8 cellular contexts compared by ENCODE assay signal in genomic region chr3:179653777-179654117, GRCh38. TPM values are rescaled to one million over a fixed set of nuclear protein-coding genes. Genes with fewer than 3 reads are reported as not detected.
DNase-seq lines count a peak whose midpoint lies in the region; ATAC-seq, FAIRE-seq and TF ChIP-seq lines count a peak whose summit lies in the region.

No MANE protein-coding gene starts in this region.

- no peaks in the 10 kb centered on the region for H3K9me3 ChIP-seq in keratinocyte (ENCODE audit: control insufficient read depth, low read depth, low read length)

- H3K79me2 ChIP-seq in keratinocyte (ENCODE audit: control insufficient read depth, insufficient read depth, low read length) = peaks cover 14% of the 10 kb centered on the region

- H3K36me3 ChIP-seq in keratinocyte (ENCODE audit: control insufficient read depth in 2 of 2, extremely low read depth in 1 of 2, insufficient read depth in 2 of 2, low read length in 2 of 2) = no peaks in the 10 kb centered on the region

- peak overlapping the region; percentile 97 for H2AFZ ChIP-seq in keratinocyte (ENCODE audit: control insufficient read depth, low read length)

- H3K27ac Mint-ChIP-seq in IgD-negative memory B cell = peak overlapping the region; percentile 86 to 93 (median 87)
- peak overlapping the region; percentile 85 for H3K27ac Mint-ChIP-seq in activated naive CD8-positive, alpha-beta T cell treated with anti-CD3 and anti-CD28 coated beads, Interleukin-2, amount 50 U/mL, for 24 hours
- peak overlapping the region; percentile 86 for H3K27ac Mint-ChIP-seq in stimulated activated memory B cell treated with anti-CD40 and anti-IgM and Interleukin-4, amounts not matched to agents 10 μg/mL and 1 μg/mL and 100 μg/mL, for 72 hours

- H3K27me3 Mint-ChIP-seq in IgD-negative memory B cell = no peaks in the 10 kb centered on the region
- H3K27me3 Mint-ChIP-seq in activated naive CD8-positive, alpha-beta T cell treated with anti-CD3 and anti-CD28 coated beads, Interleukin-2, amount 50 U/mL, for 24 hours = peaks cover 8% of the 10 kb centered on the region
- no peaks in the 10 kb centered on the region for H3K27me3 Mint-ChIP-seq in stimulated activated memory B cell treated with anti-CD40 and anti-IgM and Interleukin-4, amounts not matched to agents 10 μg/mL and 1 μg/mL and 100 μg/mL, for 72 hours

- H3K9ac ChIP-seq in keratinocyte (ENCODE audit: control insufficient read depth, extremely low read depth, insufficient read depth, low read length) = peak overlapping the region; percentile 81

- DNase-seq in AML-193 (lab: John Stamatoyannopoulos, UW) (peak; percentile 35 to 43), keratinocyte (ENCODE audit: low read depth, low spot score) (no peak), KBM-7 (no peak), GM10266 (ENCODE audit: extremely low spot score) (no peak)
- DNase-seq in activated naive CD8-positive, alpha-beta T cell treated with anti-CD3 and anti-CD28 coated beads, Interleukin-2, amount 50 U/mL, for 24 hours = peak; percentile 38

- peaks cover 17 to 29% (median 26%) of the 10 kb centered on the region in 3 donors for H3K4me1 Mint-ChIP-seq in IgD-negative memory B cell
- H3K4me1 Mint-ChIP-seq in activated naive CD8-positive, alpha-beta T cell treated with anti-CD3 and anti-CD28 coated beads, Interleukin-2, amount 50 U/mL, for 24 hours = peaks cover 41% of the 10 kb centered on the region
- peaks cover 51% of the 10 kb centered on the region for H3K4me1 Mint-ChIP-seq in stimulated activated memory B cell treated with anti-CD40 and anti-IgM and Interleukin-4, amounts not matched to agents 10 μg/mL and 1 μg/mL and 100 μg/mL, for 72 hours

- no peaks in the 10 kb centered on the region for H3K27me3 ChIP-seq in keratinocyte (ENCODE audit: control insufficient read depth, extremely low read depth, insufficient read depth, low read length)

- H4K20me1 ChIP-seq in keratinocyte (ENCODE audit: control insufficient read depth, extremely low read depth, insufficient read depth, low read length) = no peaks in the 10 kb centered on the region

- no peak for ATAC-seq in activated naive CD8-positive, alpha-beta T cell treated with anti-CD3 and anti-CD28 coated beads, Interleukin-2, amount 50 U/mL, for 24 hours
- ATAC-seq in stimulated activated memory B cell treated with anti-CD40 and anti-IgM and Interleukin-4, amounts not matched to agents 10 μg/mL and 1 μg/mL and 100 μg/mL, for 72 hours = no peak
- no peak for ATAC-seq in HG03521 (IDR thresholded peaks at IDR 0.05; ENCODE audit: unreplicated experiment)

- peaks cover 11% of the 10 kb centered on the region for H3K4me1 ChIP-seq in keratinocyte (ENCODE audit: control insufficient read depth, extremely low read depth, insufficient read depth, low read length)

- no peaks in the 10 kb centered on the region for H3K9me1 ChIP-seq in keratinocyte (ENCODE audit: control insufficient read depth, extremely low read depth, insufficient read depth, low read length)

- H3K4me2 ChIP-seq in keratinocyte (ENCODE audit: control insufficient read depth, extremely low read depth, insufficient read depth, low read depth, low read length) = peak overlapping the region; percentile 88

- H3K4me3 Mint-ChIP-seq in IgD-negative memory B cell = peak overlapping the region; percentile 91 to 99 (median 98)
- H3K4me3 Mint-ChIP-seq in activated naive CD8-positive, alpha-beta T cell treated with anti-CD3 and anti-CD28 coated beads, Interleukin-2, amount 50 U/mL, for 24 hours = peak overlapping the region; percentile 91
- H3K4me3 Mint-ChIP-seq in stimulated activated memory B cell treated with anti-CD40 and anti-IgM and Interleukin-4, amounts not matched to agents 10 μg/mL and 1 μg/mL and 100 μg/mL, for 72 hours = peak overlapping the region; percentile 82

- dilution Hi-C loops in keratinocyte (cut with MboI; ENCODE audit: extremely low pct_ligation_motif_present, low sequenced_read_pairs) = no loop called here

- H3K36me3 Mint-ChIP-seq in IgD-negative memory B cell = peaks cover 2% of the 10 kb centered on the region
- H3K36me3 Mint-ChIP-seq in activated naive CD8-positive, alpha-beta T cell treated with anti-CD3 and anti-CD28 coated beads, Interleukin-2, amount 50 U/mL, for 24 hours (ENCODE audit: low read depth) = peaks cover 14% of the 10 kb centered on the region
- H3K36me3 Mint-ChIP-seq in stimulated activated memory B cell treated with anti-CD40 and anti-IgM and Interleukin-4, amounts not matched to agents 10 μg/mL and 1 μg/mL and 100 μg/mL, for 72 hours = peaks cover 12% of the 10 kb centered on the region

- TF ChIP-seq CTCF in keratinocyte (optimal IDR thresholded peaks at IDR 0.05 in 1 of 3, IDR thresholded peaks at IDR 0.05 in 1 of 3, conservative IDR thresholded peaks at IDR 0.05 in 1 of 3; ENCODE audit: extremely low read depth in 1 of 3, insufficient read depth in 2 of 3, low read length in 3 of 3) (no peak), GM10266 (IDR thresholded peaks at IDR 0.05; ENCODE audit: control insufficient read depth, insufficient read depth, low read depth, missing control alignments) (no peak)

- H3K9me3 Mint-ChIP-seq in IgD-negative memory B cell = no peaks in the 10 kb centered on the region
- H3K9me3 Mint-ChIP-seq in activated naive CD8-positive, alpha-beta T cell treated with anti-CD3 and anti-CD28 coated beads, Interleukin-2, amount 50 U/mL, for 24 hours = no peaks in the 10 kb centered on the region
- H3K9me3 Mint-ChIP-seq in stimulated activated memory B cell treated with anti-CD40 and anti-IgM and Interleukin-4, amounts not matched to agents 10 μg/mL and 1 μg/mL and 100 μg/mL, for 72 hours = no peaks in the 10 kb centered on the region

- FAIRE-seq in keratinocyte (lab: Jason Lieb, UNC) = no peak

- H3K27ac ChIP-seq in keratinocyte (ENCODE audit: control insufficient read depth, insufficient read depth, low read length) = peak overlapping the region; percentile 64

- peak overlapping the region; percentile 80 to 90 (median 83) for H3K4me3 ChIP-seq in keratinocyte (ENCODE audit: control insufficient read depth in 2 of 3, extremely low read depth in 1 of 3, insufficient read depth in 2 of 3, low read depth in 1 of 3, low read length in 3 of 3)

- in situ Hi-C loops in KBM-7 (cut with MboI; ENCODE audit: low pct_unique_long_range_greater_than_20kb, low sequenced_read_pairs) = no loop called here

RNA-seq across cellular contexts. Expression of gene USP13, which starts 0.9 kb away (rescaled TPM):
- polyA plus RNA-seq in IgD-negative memory B cell (4.5 TPM), keratinocyte (2.1 to 3.4 TPM (median 3.3 TPM) in 3 replicates)
- 2.2 TPM for polyA plus RNA-seq in keratinocyte (2011; ENCODE audit: low read depth)
- 2.9 and 3.6 TPM in 2 replicates for polyA plus RNA-seq in keratinocyte (2011; cell fraction: cytosol; rRNA removed)
- 3.2 and 4.3 TPM in 2 replicates for polyA plus RNA-seq in keratinocyte (2011; cell fraction: nucleus; rRNA removed)
- 0.79 and 2.8 TPM in 2 replicates for polyA plus RNA-seq in keratinocyte (2012; ENCODE audit: low replicate concordance)
- polyA minus RNA-seq in keratinocyte = 4.7 to 5.6 TPM (median 5.4 TPM) in 3 replicates
- polyA minus RNA-seq in keratinocyte (2011; cell fraction: cytosol; rRNA and poly(A)+ RNA removed) = 5.2 TPM
- polyA minus RNA-seq in keratinocyte (2011; cell fraction: nucleus; rRNA and poly(A)+ RNA removed) = 2.1 and 8.9 TPM in 2 replicates

RNA-seq across cellular contexts. Expression of gene NDUFB5, which starts 49.2 kb away (rescaled TPM):
- 96.9 TPM for polyA plus RNA-seq in IgD-negative memory B cell
- 28.7 to 70.6 TPM (median 34.5 TPM) in 3 replicates for polyA plus RNA-seq in keratinocyte
- polyA plus RNA-seq in keratinocyte (2011; ENCODE audit: low read depth) = 89.5 TPM
- polyA plus RNA-seq in keratinocyte (2011; cell fraction: cytosol; rRNA removed) = 43.0 and 74.4 TPM in 2 replicates
- polyA plus RNA-seq in keratinocyte (2011; cell fraction: nucleus; rRNA removed) = 21.3 and 33.7 TPM in 2 replicates
- 46.8 and 103 TPM in 2 replicates for polyA plus RNA-seq in keratinocyte (2012; ENCODE audit: low replicate concordance)
- 5.6 to 10.8 TPM (median 6.0 TPM) in 3 replicates for polyA minus RNA-seq in keratinocyte
- polyA minus RNA-seq in keratinocyte (2011; cell fraction: cytosol; rRNA and poly(A)+ RNA removed) = 28.6 TPM
- 4.3 and 5.6 TPM in 2 replicates for polyA minus RNA-seq in keratinocyte (2011; cell fraction: nucleus; rRNA and poly(A)+ RNA removed)

RNA-seq across cellular contexts. Expression of gene MRPL47, which starts 49.3 kb away (rescaled TPM):
- polyA plus RNA-seq in IgD-negative memory B cell (54.5 TPM), keratinocyte (39.0 to 80.8 TPM (median 45.1 TPM) in 3 replicates)
- polyA plus RNA-seq in keratinocyte (2011; ENCODE audit: low read depth) = 96.7 TPM
- polyA plus RNA-seq in keratinocyte (2011; cell fraction: cytosol; rRNA removed) = 43.8 and 75.6 TPM in 2 replicates
- 29.0 and 32.0 TPM in 2 replicates for polyA plus RNA-seq in keratinocyte (2011; cell fraction: nucleus; rRNA removed)
- polyA plus RNA-seq in keratinocyte (2012; ENCODE audit: low replicate concordance) = 37.5 and 47.7 TPM in 2 replicates
- polyA minus RNA-seq in keratinocyte = 6.9 to 23.6 TPM (median 6.9 TPM) in 3 replicates
- polyA minus RNA-seq in keratinocyte (2011; cell fraction: cytosol; rRNA and poly(A)+ RNA removed) = 20.7 TPM
- 4.3 and 6.3 TPM in 2 replicates for polyA minus RNA-seq in keratinocyte (2011; cell fraction: nucleus; rRNA and poly(A)+ RNA removed)

Comparison
In these comparisons a context has a peak if more than half of its experiments do, and no peak if none do; other contexts are left out.
1. DNase-seq: peak in AML-193 (2 of 2) and activated naive CD8-positive, alpha-beta T cell treated with anti-CD3 and anti-CD28 coated beads, Interleukin-2, amount 50 U/mL, for 24 hours (single experiment); none in keratinocyte (single experiment), KBM-7 (single experiment) and GM10266 (single experiment).
2. Peak in every context shown above with its lines, with median percentiles within 50 percentile points of each other: H3K27ac Mint-ChIP-seq and H3K4me3 Mint-ChIP-seq.